ENCODE assay signal across 9 cellular contexts in the genomic region with DNA sequence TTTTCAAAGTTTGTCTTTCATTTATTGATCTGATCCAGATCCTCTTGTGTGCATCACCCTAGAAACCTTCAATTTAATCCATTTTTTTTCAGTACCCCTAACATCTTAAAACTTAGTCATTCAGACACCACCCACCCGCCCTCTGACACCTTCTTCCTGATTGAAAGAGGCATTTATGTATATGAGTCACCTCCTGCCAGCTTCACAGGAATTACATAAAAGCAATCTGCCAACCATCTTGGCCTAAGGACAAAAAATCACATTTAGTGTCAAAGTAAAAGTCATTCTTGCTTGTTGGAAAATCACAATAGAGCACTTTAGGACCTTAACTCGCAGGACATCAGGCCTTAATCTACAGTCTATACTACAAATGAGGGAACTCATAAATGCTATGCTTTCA. TPM values are rescaled to one million over a fixed set of nuclear protein-coding genes. Genes with fewer than 3 reads are reported as not detected.
DNase-seq lines count a peak whose midpoint lies in the region; ATAC-seq and TF ChIP-seq lines count a peak whose summit lies in the region.
"Had no signal": no experiment of that assay in that cellular context is flagged by ENCODE, and none has a peak within 500 bp of the region (broad histone marks: within the 10 kb centered on the region; RNA-seq: fewer than 3 reads in every experiment).

No MANE protein-coding gene starts in this region.

- no peak overlapping the region for H4K5ac ChIP-seq in IMR-90 (ENCODE audit: low read depth, low read length)

- no peak overlapping the region for H2BK5ac ChIP-seq in IMR-90 (ENCODE audit: low read depth, low read length, poor library complexity, severe bottlenecking)

- no peaks in the 10 kb centered on the region for H3K9me1 ChIP-seq in IMR-90 (ENCODE audit: insufficient read depth, low read length)

- no peak overlapping the region for H3K14ac ChIP-seq in IMR-90 (replicated peaks; ENCODE audit: low read depth, low read length)

- H3K27ac ChIP-seq in IMR-90 (ENCODE audit: insufficient read depth, low read length) (no peak overlapping the region), caudate nucleus (ENCODE audit: low read depth, low read length) (peak overlapping the region; percentile 32)

- no peaks in the 10 kb centered on the region for H3K9me3 ChIP-seq in IMR-90 (ENCODE audit: control insufficient read depth, insufficient read depth, low read length)

- intact Hi-C loops in IMR-90 (cut with micrococcal nuclease), result no loop called here

- no peaks in the 10 kb centered on the region for H3K27me3 ChIP-seq in IMR-90 (ENCODE audit: control insufficient read depth, insufficient read depth, low read length)

- DNase-seq in EH (ENCODE audit: low read depth) (peak; percentile 70), IMR-90 (peak; percentile 31), caudate nucleus (lab: John Stamatoyannopoulos, UW) (peak in 35 of 61 donors; percentile 1 to 90 (median 24)), myocyte (ENCODE audit: low read depth) (peak; percentile 15), NCI-H526 (lab: John Stamatoyannopoulos, UW) (no peak)
- no peak for DNase-seq in activated CD8-positive, alpha-beta memory T cell treated with anti-CD3 and anti-CD28 coated beads, Interleukin-2, amount 50 U/mL, for 4 hours
- DNase-seq: activated CD4-positive, alpha-beta T cell treated with anti-CD3 and anti-CD28 coated beads, Interleukin-2, amount 10 ng/mL, durations not matched to agents 24 days and 14 days had no signal

- H3K79me1 ChIP-seq in IMR-90 (ENCODE audit: low read depth in 1 of 2, low read length in 2 of 2), result no peaks in the 10 kb centered on the region

- in situ Hi-C loops in IMR-90 (cut with MboI; ENCODE audit: low sequenced_read_pairs), result no loop called here

- TF ChIP-seq CTCF in IMR-90 (conservative IDR thresholded peaks at IDR 0.05; ENCODE audit: low read depth, low read length), result no peak

- H2BK120ac ChIP-seq in IMR-90 (ENCODE audit: low read depth, low read length), result no peak overlapping the region

- TF ChIP-seq POLR2A in IMR-90 (IDR thresholded peaks at IDR 0.05; ENCODE audit: low read depth, low read length), result no peak

- no peak overlapping the region for H4K8ac ChIP-seq in IMR-90 (ENCODE audit: low read depth in 2 of 2, low read length in 2 of 2)

- H4K91ac ChIP-seq in IMR-90 (ENCODE audit: insufficient read depth, low read depth, low read length), result no peak overlapping the region

- H3K4me2 ChIP-seq in IMR-90 (ENCODE audit: low read depth, low read length), result no peak overlapping the region

- H2AK9ac ChIP-seq in IMR-90 (replicated peaks; ENCODE audit: low read depth, low read length, poor library complexity), result no peak overlapping the region

- no CpG with 5 or more reads among the region's 2 CpGs for WGBS in IMR-90 (ENCODE audit: extremely low coverage in 2 of 2, insufficient read length in 1 of 2), 2 experiments

- no peak overlapping the region for H2AFZ ChIP-seq in IMR-90 (replicated peaks; ENCODE audit: low read length, poor library complexity)

- no peak overlapping the region for H2BK20ac ChIP-seq in IMR-90 (ENCODE audit: low read depth, low read length)

- BruUV-seq in IMR-90 (replicated peaks; lab: Mats Ljungman, UMichigan), result no TSS peak

- CTCF ChIA-PET in IMR-90 (lab: Yijun Ruan, JAX), result interaction anchor here (0.7 kb wide), 1 partner anchor 26 kb away, joined by 3 read pairs; no protein-coding TSS in a partner anchor

- no peaks in the 10 kb centered on the region for H4K20me1 ChIP-seq in IMR-90 (ENCODE audit: insufficient read depth, low read length)

- ATAC-seq in IMR-90 (ENCODE audit: low read depth) (no peak), GM18519 (IDR thresholded peaks at IDR 0.05; ENCODE audit: low FRiP score, unreplicated experiment) (no peak)

- no peak overlapping the region for H3K4me3 ChIP-seq in IMR-90 (ENCODE audit: insufficient read depth, low read depth, low read length)

- no peak overlapping the region for H3K18ac ChIP-seq in IMR-90 (ENCODE audit: low read depth, low read length)

- H3K56ac ChIP-seq in IMR-90 (ENCODE audit: extremely low read depth, insufficient read depth, low read length), result no peak overlapping the region

- H2AK5ac ChIP-seq in IMR-90 (ENCODE audit: low read depth, low read length), result no peak overlapping the region

- no peak for TF ChIP-seq RAD21 in IMR-90 (IDR thresholded peaks at IDR 0.05; ENCODE audit: low read length)

- no peaks in the 10 kb centered on the region for H3K4me1 ChIP-seq in IMR-90 (ENCODE audit: control insufficient read depth, insufficient read depth, low read length)

- no peak overlapping the region for H2BK15ac ChIP-seq in IMR-90 (ENCODE audit: low read depth, low read length)

- POLR2A ChIA-PET in IMR-90 (lab: Charles Lee; ENCODE audit: unreplicated experiment), result no interaction called here

- no peaks in the 10 kb centered on the region for H3K36me3 ChIP-seq in IMR-90 (ENCODE audit: control insufficient read depth, insufficient read depth, low read length)

- H3K23ac ChIP-seq in IMR-90 (ENCODE audit: low read depth, low read length), result no peak overlapping the region

- no peak overlapping the region for H3K4ac ChIP-seq in IMR-90 (ENCODE audit: low read depth, low read length)

- dilution Hi-C loops in IMR-90 (cut with HindIII; ENCODE audit: low sequenced_read_pairs, unreplicated experiment), result no loop called here

- H3K9ac ChIP-seq in IMR-90 (ENCODE audit: low read depth, low read length), result no peak overlapping the region

TF ChIP-seq in IMR-90, 13 proteins besides CTCF, POLR2A, EP300 and RAD21:
- TF ChIP-seq NFE2L2 (IDR thresholded peaks at IDR 0.05; ENCODE audit: low read depth, low read length) (no peak), FOS (IDR thresholded peaks at IDR 0.05; ENCODE audit: low read depth, low read length) (no peak), BHLHE40 (IDR thresholded peaks at IDR 0.05; ENCODE audit: low read depth, low read length) (no peak), MAZ (IDR thresholded peaks at IDR 0.05; ENCODE audit: borderline replicate concordance, low read depth, low read length) (no peak), CHD1 (IDR thresholded peaks at IDR 0.05; ENCODE audit: low read depth, low read length) (no peak), CEBPB (IDR thresholded peaks at IDR 0.05; ENCODE audit: low read depth, low read length) (no peak), MAFK (IDR thresholded peaks at IDR 0.05; ENCODE audit: low read depth, low read length) (no peak), SMC3 (IDR thresholded peaks at IDR 0.05; ENCODE audit: low read depth, low read length) (no peak), RFX5 (IDR thresholded peaks at IDR 0.05; ENCODE audit: low read depth, low read length) (no peak), MXI1 (IDR thresholded peaks at IDR 0.05; ENCODE audit: borderline replicate concordance, low read depth, low read length) (no peak), RCOR1 (IDR thresholded peaks at IDR 0.05; ENCODE audit: insufficient replicate concordance, low read length) (no peak)
- TF ChIP-seq, protein P1, sequence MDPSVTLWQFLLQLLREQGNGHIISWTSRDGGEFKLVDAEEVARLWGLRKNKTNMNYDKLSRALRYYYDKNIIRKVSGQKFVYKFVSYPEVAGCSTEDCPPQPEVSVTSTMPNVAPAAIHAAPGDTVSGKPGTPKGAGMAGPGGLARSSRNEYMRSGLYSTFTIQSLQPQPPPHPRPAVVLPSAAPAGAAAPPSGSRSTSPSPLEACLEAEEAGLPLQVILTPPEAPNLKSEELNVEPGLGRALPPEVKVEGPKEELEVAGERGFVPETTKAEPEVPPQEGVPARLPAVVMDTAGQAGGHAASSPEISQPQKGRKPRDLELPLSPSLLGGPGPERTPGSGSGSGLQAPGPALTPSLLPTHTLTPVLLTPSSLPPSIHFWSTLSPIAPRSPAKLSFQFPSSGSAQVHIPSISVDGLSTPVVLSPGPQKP (IDR thresholded peaks at IDR 0.05; ENCODE audit: borderline replicate concordance, low read depth, low read length), result no peak
- TF ChIP-seq, protein P2, sequence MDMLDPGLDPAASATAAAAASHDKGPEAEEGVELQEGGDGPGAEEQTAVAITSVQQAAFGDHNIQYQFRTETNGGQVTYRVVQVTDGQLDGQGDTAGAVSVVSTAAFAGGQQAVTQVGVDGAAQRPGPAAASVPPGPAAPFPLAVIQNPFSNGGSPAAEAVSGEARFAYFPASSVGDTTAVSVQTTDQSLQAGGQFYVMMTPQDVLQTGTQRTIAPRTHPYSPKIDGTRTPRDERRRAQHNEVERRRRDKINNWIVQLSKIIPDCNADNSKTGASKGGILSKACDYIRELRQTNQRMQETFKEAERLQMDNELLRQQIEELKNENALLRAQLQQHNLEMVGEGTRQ (IDR thresholded peaks at IDR 0.05; ENCODE audit: low read depth, low read length), result no peak

RNA-seq across cellular contexts. Expression of gene NDST3, which starts 52.0 kb away (rescaled TPM):
- total RNA-seq in IMR-90 (2012; rRNA removed) (under 0.01 and 0.18 TPM in 2 replicates), myocyte (not detected in 2 replicates)
- polyA plus RNA-seq in IMR-90 (2012; rRNA removed), result 0.03 and 0.10 TPM in 2 replicates
- polyA plus RNA-seq in IMR-90 (2012; cell fraction: cytosol; rRNA removed), result under 0.01 and 0.01 TPM in 2 replicates
- 0.01 TPM in 1 of 2 replicates, not detected in the other for polyA plus RNA-seq in IMR-90 (2012; cell fraction: nucleus; rRNA removed; ENCODE audit: low replicate concordance)
- not detected for polyA plus RNA-seq in myocyte (2012)
- total RNA-seq: activated CD4-positive, alpha-beta T cell treated with anti-CD3 and anti-CD28 coated beads, Interleukin-2, amount 10 ng/mL, durations not matched to agents 24 days and 14 days; ureter had no signal

Comparison
In these comparisons a context has a peak if more than half of its experiments do, and no peak if none do; other contexts are left out.
1. DNase-seq: peak in EH (single experiment), IMR-90 (single experiment), caudate nucleus (35 of 61) and myocyte (single experiment); none in activated CD8-positive, alpha-beta memory T cell treated with anti-CD3 and anti-CD28 coated beads, Interleukin-2, amount 50 U/mL, for 4 hours (single experiment) and NCI-H526 (0 of 2).